Comparison of ENCODE assay signal across 18 cellular contexts in genomic region chr11:11078344-11078743, GRCh38.
A peak's percentile ranks its signal among the peaks of the same experiment; 100 is the strongest.
DNase-seq lines count a peak whose midpoint lies in the region; ATAC-seq and TF ChIP-seq lines count a peak whose summit lies in the region.
"Had no signal": no experiment of that assay in that cellular context is flagged by ENCODE, and none has a peak within 500 bp of the region (broad histone marks: within the 10 kb centered on the region; RNA-seq: fewer than 3 reads in every experiment).

No MANE protein-coding gene starts in this region.

- H3K9me3 Mint-ChIP-seq in brain = peaks cover 0 to 4% (median 0%) of the 10 kb centered on the region in 5 experiments
- H3K9me3 Mint-ChIP-seq: naive thymus-derived CD4-positive, alpha-beta T cell; T-helper 2 cell treated with Interferon-gamma antibody and Interleukin-4, amounts not matched to agents 5 μg/mL and 100 μg/mL, for 36 hours had no signal

- H3K4me1 Mint-ChIP-seq in brain = peaks cover 52% of the 10 kb centered on the region
- H3K4me1 Mint-ChIP-seq: CD14-positive monocyte had no signal

- no peaks in the 10 kb centered on the region for H3K36me3 Mint-ChIP-seq in brain
- H3K36me3 Mint-ChIP-seq: CD14-positive monocyte; naive thymus-derived CD4-positive, alpha-beta T cell had no signal

- H3K27ac Mint-ChIP-seq in brain = peak overlapping the region in 1 of 5 experiments; percentile 25
- H3K27ac Mint-ChIP-seq: CD14-positive monocyte; T-helper 2 cell treated with Interferon-gamma antibody and Interleukin-4, amounts not matched to agents 5 μg/mL and 100 μg/mL, for 36 hours had no signal

- no peak overlapping the region for H3K4me3 Mint-ChIP-seq in brain
- H3K4me3 Mint-ChIP-seq: CD14-positive monocyte; T-helper 2 cell treated with Interferon-gamma antibody and Interleukin-4, amounts not matched to agents 5 μg/mL and 100 μg/mL, for 36 hours had no signal

- ATAC-seq in foreskin keratinocyte = no peak
- ATAC-seq: naive thymus-derived CD4-positive, alpha-beta T cell; Right ventricle myocardium inferior had no signal

- TF ChIP-seq CTCF in AG09319 (IDR thresholded peaks at IDR 0.05; ENCODE audit: low read depth, low read length) = peak; percentile 29
- peak; percentile 18 to 32 for TF ChIP-seq CTCF in brain (conservative IDR thresholded peaks at IDR 0.05)
- TF ChIP-seq CTCF in foreskin keratinocyte (conservative IDR thresholded peaks at IDR 0.05) = peak; percentile 39

- no peak overlapping the region for H3K27ac ChIP-seq in foreskin keratinocyte
- H3K27ac ChIP-seq: KMS-11, tibial artery had no signal

- DNase-seq in AG09319 (ENCODE audit: extremely low read depth, low read depth) (peak; percentile 3), HT-29 (ENCODE audit: low spot score) (peak; percentile 22), foreskin keratinocyte (no peak), NCI-H510A treated with DMSO at 0.1 percent for 48 hours (lab: John Stamatoyannopoulos, UW) (no peak), HPDE6-E6E7 (ENCODE audit: extremely low spot score) (no peak), islet precursor cell (no peak)
- no peak for DNase-seq in activated CD4-positive, alpha-beta T cell treated with anti-CD3 and anti-CD28 coated beads, Interleukin-2, amount 50 U/mL, for 1 hour
- DNase-seq: activated CD4-positive, alpha-beta T cell treated with anti-CD3 and anti-CD28 coated beads for 48 hours; effector CD8-positive, alpha-beta T cell; naive thymus-derived CD4-positive, alpha-beta T cell; NCI-H187; stimulated activated CD8-positive, alpha-beta memory T cell treated with anti-CD3 and anti-CD28 coated beads, Interleukin-4, amount 100 ng/mL, for 48 hours; tibial artery had no signal

- H3K4me1 ChIP-seq in foreskin keratinocyte = no peaks in the 10 kb centered on the region

- peaks cover 14% of the 10 kb centered on the region for H3K27me3 Mint-ChIP-seq in brain

- H3K27me3 ChIP-seq in foreskin keratinocyte = peaks cover 67% of the 10 kb centered on the region

Comparison
In these comparisons a context has a peak if more than half of its experiments do, and no peak if none do; other contexts are left out.
1. DNase-seq: peak in AG09319 (single experiment) and HT-29 (single experiment); none in foreskin keratinocyte (0 of 2), NCI-H510A treated with DMSO at 0.1 percent for 48 hours (single experiment), HPDE6-E6E7 (single experiment), activated CD4-positive, alpha-beta T cell treated with anti-CD3 and anti-CD28 coated beads, Interleukin-2, amount 50 U/mL, for 1 hour (single experiment) and islet precursor cell (single experiment).
2. Peak in every context shown above with its lines, with median percentiles within 50 percentile points of each other: CTCF ChIP-seq.